Comparison of ENCODE assay signal across 11 cellular contexts in genomic region chr1:221709854-221710253, GRCh38. TPM values are rescaled to one million over a fixed set of nuclear protein-coding genes. Genes with fewer than 3 reads are reported as not detected.
A peak's percentile ranks its signal among the peaks of the same experiment; 100 is the strongest.
DNase-seq lines count a peak whose midpoint lies in the region; ATAC-seq and TF ChIP-seq lines count a peak whose summit lies in the region.
"Had no signal": no experiment of that assay in that cellular context is flagged by ENCODE, and none has a peak within 500 bp of the region (broad histone marks: within the 10 kb centered on the region; RNA-seq: fewer than 3 reads in every experiment).

No MANE protein-coding gene starts in this region.

- DNase-seq in DND-41, result no peak
- DNase-seq in activated B cell treated with CpG ODN at 0.5 μM for 24 hours, result no peak
- no peak for DNase-seq in smooth muscle cell (lab: John Stamatoyannopoulos, UW; ENCODE audit: unreplicated experiment)
- DNase-seq in NCI-H82 (lab: John Stamatoyannopoulos, UW), result no peak
- DNase-seq in NCI-H1105 (lab: John Stamatoyannopoulos, UW), result no peak
- DNase-seq: GOT3, SW 1271 had no signal

- peak overlapping the region; percentile 8 for H3K4me3 Mint-ChIP-seq in activated B cell treated with CpG ODN at 0.5 μM for 24 hours

- H3K27me3 Mint-ChIP-seq in activated B cell treated with CpG ODN at 0.5 μM for 24 hours, result no peaks in the 10 kb centered on the region

- peaks cover 88% of the 10 kb centered on the region for H3K4me1 ChIP-seq in DND-41 (ENCODE audit: insufficient read depth, low read length)
- H3K4me1 ChIP-seq in smooth muscle cell (ENCODE audit: low read depth), result peaks cover 68% of the 10 kb centered on the region
- H3K4me1 ChIP-seq: parathyroid adenoma had no signal

- no peaks in the 10 kb centered on the region for H3K9me3 Mint-ChIP-seq in activated B cell treated with CpG ODN at 0.5 μM for 24 hours

- no peak overlapping the region for H2AFZ ChIP-seq in DND-41 (ENCODE audit: low read depth, low read length)
- no peak overlapping the region for H2AFZ ChIP-seq in smooth muscle cell (ENCODE audit: low read depth)
- H2AFZ ChIP-seq: parathyroid adenoma had no signal

- H3K4me2 ChIP-seq in DND-41 (ENCODE audit: insufficient read depth, low read length), result no peak overlapping the region
- peak overlapping the region; percentile 30 for H3K4me2 ChIP-seq in smooth muscle cell

- H3K27ac ChIP-seq in DND-41 (ENCODE audit: low read length) (peak overlapping the region; percentile 83; the same call in 1 of the 2 replicates), layer of hippocampus (ENCODE audit: low read depth, low read length) (peak overlapping the region; percentile 83), smooth muscle cell (ENCODE audit: low read depth) (peak overlapping the region; percentile 99)
- H3K27ac ChIP-seq: parathyroid adenoma had no signal

- no peaks in the 10 kb centered on the region for H3K27me3 ChIP-seq in DND-41 (ENCODE audit: insufficient read depth, low read length, poor library complexity)
- H3K27me3 ChIP-seq in layer of hippocampus (ENCODE audit: control insufficient read depth, insufficient read depth, low read length), result no peaks in the 10 kb centered on the region
- H3K27me3 ChIP-seq in smooth muscle cell (ENCODE audit: low read depth), result no peaks in the 10 kb centered on the region

- no peaks in the 10 kb centered on the region for H3K9me3 ChIP-seq in DND-41 (ENCODE audit: insufficient read depth, low read length, severe bottlenecking)
- H3K9me3 ChIP-seq in smooth muscle cell (replicated peaks; ENCODE audit: low read depth), result no peaks in the 10 kb centered on the region

- TF ChIP-seq CTCF in DND-41 (IDR thresholded peaks at IDR 0.05; ENCODE audit: borderline replicate concordance, extremely low read depth, low read length, poor library complexity, severe bottlenecking), result no peak
- no peak for TF ChIP-seq CTCF in activated B cell treated with CpG ODN at 0.5 μM for 24 hours (IDR thresholded peaks at IDR 0.05)
- TF ChIP-seq CTCF in smooth muscle cell (IDR thresholded peaks at IDR 0.05; ENCODE audit: borderline replicate concordance, insufficient read depth, poor library complexity, severe bottlenecking), result no peak

- H3K79me2 ChIP-seq in DND-41 (ENCODE audit: insufficient read depth, low read length) (no peaks in the 10 kb centered on the region; the same call in 1 of the 2 replicates), smooth muscle cell (ENCODE audit: low read depth) (peaks cover 52% of the 10 kb centered on the region)
- H3K79me2 ChIP-seq: parathyroid adenoma had no signal

- CTCF ChIA-PET in activated B cell treated with CpG ODN at 0.5 μM for 24 hours (lab: Charles Lee), result interaction anchor here (1.7 kb wide), 1 partner anchor 269 kb away, joined by 4 read pairs; no protein-coding TSS in a partner anchor

- H3K36me3 ChIP-seq in DND-41 (ENCODE audit: insufficient read depth, low read length), result peaks cover 10% of the 10 kb centered on the region; the same call in 1 of the 2 replicates
- no peaks in the 10 kb centered on the region for H3K36me3 ChIP-seq in smooth muscle cell (ENCODE audit: low read depth)

- no peak overlapping the region for H3K4me3 ChIP-seq in DND-41 (ENCODE audit: low read depth in 1 of 2, low read length in 2 of 2)
- no peak overlapping the region for H3K4me3 ChIP-seq in smooth muscle cell

- no peak overlapping the region for H3K9ac ChIP-seq in DND-41 (ENCODE audit: low read depth, low read length)
- peak overlapping the region; percentile 68 for H3K9ac ChIP-seq in smooth muscle cell (ENCODE audit: low read depth)
- H3K9ac ChIP-seq: parathyroid adenoma had no signal

- H4K20me1 ChIP-seq in DND-41 (ENCODE audit: insufficient read depth, low read length), result no peaks in the 10 kb centered on the region
- H4K20me1 ChIP-seq in smooth muscle cell (ENCODE audit: low read depth), result no peaks in the 10 kb centered on the region

- H3F3A ChIP-seq in smooth muscle cell (ENCODE audit: low read depth), result peaks cover 44% of the 10 kb centered on the region

- POLR2A ChIA-PET in activated B cell treated with CpG ODN at 0.5 μM for 24 hours (lab: Charles Lee), result interaction anchor here (0.9 to 5.7 kb wide), 3 partner anchors 10 to 67 kb away, joined by 7 to 50 read pairs (median 7); partner anchors contain the start of gene DUSP10

- H3K36me3 Mint-ChIP-seq in activated B cell treated with CpG ODN at 0.5 μM for 24 hours (ENCODE audit: low read depth), result peaks cover 44% of the 10 kb centered on the region

- intact Hi-C loops in activated B cell treated with CpG ODN at 0.5 μM for 24 hours (cut with micrococcal nuclease), result loop anchor here (1.0 kb wide), 1 partner anchor 83 kb away; no protein-coding TSS in a partner anchor

- ATAC-seq in DND-41 (ENCODE audit: insufficient read depth, low read depth), result no peak
- ATAC-seq in activated B cell treated with CpG ODN at 0.5 μM for 24 hours (ENCODE audit: low read depth), result no peak
- no peak for ATAC-seq in GM19324 (IDR thresholded peaks at IDR 0.05; ENCODE audit: low FRiP score, unreplicated experiment)
- ATAC-seq: esophagus mucosa had no signal

- peak overlapping the region; percentile 82 for H3K27ac Mint-ChIP-seq in activated B cell treated with CpG ODN at 0.5 μM for 24 hours

- H3K4me1 Mint-ChIP-seq in activated B cell treated with CpG ODN at 0.5 μM for 24 hours, result peaks cover 68% of the 10 kb centered on the region

- 96% methylated on average over 3 of the region's 3 CpGs for WGBS in smooth muscle cell (ENCODE audit: low lambda C conversion rate)

RNA-seq across cellular contexts. Expression of gene DUSP10, which starts 32.0 kb away (rescaled TPM):
- total RNA-seq in activated B cell treated with CpG ODN at 0.5 μM for 24 hours (36.6 and 39.5 TPM in 2 replicates), smooth muscle cell (78.2 and 104 TPM in 2 replicates)
- 49.7 and 56.8 TPM in 2 replicates for polyA plus RNA-seq in smooth muscle cell
